Comparison of ENCODE assay signal across 9 cellular contexts in genomic region chr12:89469361-89469760, GRCh38. TPM values are rescaled to one million over a fixed set of nuclear protein-coding genes. Genes with fewer than 3 reads are reported as not detected.
A peak's percentile ranks its signal among the peaks of the same experiment; 100 is the strongest.
DNase-seq lines count a peak whose midpoint lies in the region; ATAC-seq, FAIRE-seq and TF ChIP-seq lines count a peak whose summit lies in the region.
"Had no signal": no experiment of that assay in that cellular context is flagged by ENCODE, and none has a peak within 500 bp of the region (broad histone marks: within the 10 kb centered on the region; RNA-seq: fewer than 3 reads in every experiment).

No MANE protein-coding gene starts in this region.

- H3K36me3 ChIP-seq in naive thymus-derived CD4-positive, alpha-beta T cell (ENCODE audit: control insufficient read depth in 2 of 3, insufficient read depth in 3 of 3, low read length in 3 of 3) = no peaks in the 10 kb centered on the region

- CTCF ChIA-PET in activated B cell treated with CpG ODN at 0.5 μM for 24 hours (lab: Charles Lee) = interaction anchor here (6.3 kb wide), 1 partner anchor 451 kb away, joined by 40 read pairs; no protein-coding TSS in a partner anchor
- CTCF ChIA-PET in naive thymus-derived CD4-positive, alpha-beta T cell (lab: Charles Lee) = interaction anchor here (0.7 to 2.0 kb wide), 5 partner anchors 18 to 450 kb away, joined by 4 to 11 read pairs (median 6); partner anchors contain the start of gene GALNT4

- no peaks in the 10 kb centered on the region for H3K27me3 Mint-ChIP-seq in activated B cell treated with CpG ODN at 0.5 μM for 24 hours
- no peaks in the 10 kb centered on the region for H3K27me3 Mint-ChIP-seq in naive thymus-derived CD4-positive, alpha-beta T cell

- no peak overlapping the region for H3K4me3 ChIP-seq in naive thymus-derived CD4-positive, alpha-beta T cell (ENCODE audit: low read length)
- H3K4me3 ChIP-seq: SK-N-MC had no signal

- FAIRE-seq in GM19239 (lab: Jason Lieb, UNC) = peak; percentile 80

- H3K27ac Mint-ChIP-seq in activated B cell treated with CpG ODN at 0.5 μM for 24 hours = peak overlapping the region; percentile 38
- peak overlapping the region; percentile 60 to 94 (median 87) for H3K27ac Mint-ChIP-seq in naive thymus-derived CD4-positive, alpha-beta T cell

- DNase-seq in GM19239 (ENCODE audit: insufficient read length, low spot score) = peak; percentile 21
- DNase-seq in activated B cell treated with CpG ODN at 0.5 μM for 24 hours = no peak
- DNase-seq in naive thymus-derived CD4-positive, alpha-beta T cell = no peak
- DNase-seq in cardiac septum (ENCODE audit: low spot score) = no peak
- no peak for DNase-seq in GDM1 (lab: John Stamatoyannopoulos, UW)
- DNase-seq in NCI-H345 treated with DMSO at 0.1 percent for 48 hours (lab: John Stamatoyannopoulos, UW; ENCODE audit: unreplicated experiment) = no peak
- DNase-seq in kidney tubule cell (ENCODE audit: low spot score) = no peak

- POLR2A ChIA-PET in activated B cell treated with CpG ODN at 0.5 μM for 24 hours (lab: Charles Lee) = no interaction called here
- POLR2A ChIA-PET in naive thymus-derived CD4-positive, alpha-beta T cell (lab: Charles Lee) = interaction anchor here (0.7 kb wide), 1 partner anchor 55 kb away, joined by 4 read pairs; the partner anchor contains the start of gene GALNT4

- no peaks in the 10 kb centered on the region for H3K27me3 ChIP-seq in naive thymus-derived CD4-positive, alpha-beta T cell (ENCODE audit: control insufficient read depth in 2 of 2, insufficient read depth in 2 of 2, low read length in 2 of 2)

- intact Hi-C loops in activated B cell treated with CpG ODN at 0.5 μM for 24 hours (cut with micrococcal nuclease) (loop anchor here (2.0 to 5.0 kb wide), 2 partner anchors 303 to 1383 kb away; no protein-coding TSS in a partner anchor), cardiac septum (cut with DNase I) (no loop called here)
- intact Hi-C loops in naive thymus-derived CD4-positive, alpha-beta T cell (cut with micrococcal nuclease) = loop anchor here (2.0 to 5.0 kb wide), 8 partner anchors 25 to 1473 kb away; partner anchors contain the start of genes ATP2B1 (in 1 of the 2) and DUSP6 (in 1 of the 2)

- H3K4me1 Mint-ChIP-seq in activated B cell treated with CpG ODN at 0.5 μM for 24 hours = peaks cover 45% of the 10 kb centered on the region
- H3K4me1 Mint-ChIP-seq in naive thymus-derived CD4-positive, alpha-beta T cell = peaks cover 29 to 63% (median 44%) of the 10 kb centered on the region in 7 donors

- no peaks in the 10 kb centered on the region for H3K9me3 ChIP-seq in naive thymus-derived CD4-positive, alpha-beta T cell (ENCODE audit: control insufficient read depth in 2 of 3, low read length in 3 of 3)

- no peak for TF ChIP-seq CTCF in activated B cell treated with CpG ODN at 0.5 μM for 24 hours (IDR thresholded peaks at IDR 0.05)

- H3K9me3 Mint-ChIP-seq in activated B cell treated with CpG ODN at 0.5 μM for 24 hours = no peaks in the 10 kb centered on the region
- no peaks in the 10 kb centered on the region for H3K9me3 Mint-ChIP-seq in naive thymus-derived CD4-positive, alpha-beta T cell

- ATAC-seq in HG02884 (IDR thresholded peaks at IDR 0.05; ENCODE audit: unreplicated experiment) = peak; percentile 67
- ATAC-seq in activated B cell treated with CpG ODN at 0.5 μM for 24 hours (ENCODE audit: low read depth) = no peak
- ATAC-seq in naive thymus-derived CD4-positive, alpha-beta T cell = peak; percentile 55

- no peak overlapping the region for H3K4me3 Mint-ChIP-seq in activated B cell treated with CpG ODN at 0.5 μM for 24 hours
- peak overlapping the region in 7 of 10 donors; percentile 27 to 80 (median 70) for H3K4me3 Mint-ChIP-seq in naive thymus-derived CD4-positive, alpha-beta T cell

- H3K27ac ChIP-seq in naive thymus-derived CD4-positive, alpha-beta T cell (ENCODE audit: low read depth, low read length) = peak overlapping the region; percentile 50
- H3K27ac ChIP-seq: SK-N-MC had no signal

- H3K36me3 Mint-ChIP-seq in activated B cell treated with CpG ODN at 0.5 μM for 24 hours (ENCODE audit: low read depth) = peaks cover 14% of the 10 kb centered on the region
- peaks cover 0 to 24% (median 0%) of the 10 kb centered on the region in 5 donors for H3K36me3 Mint-ChIP-seq in naive thymus-derived CD4-positive, alpha-beta T cell

- H3K4me1 ChIP-seq in naive thymus-derived CD4-positive, alpha-beta T cell (ENCODE audit: control insufficient read depth in 2 of 2, insufficient read depth in 2 of 2, low read length in 2 of 2) = peaks cover 23 to 31% of the 10 kb centered on the region in 2 donors

RNA-seq across cellular contexts. Expression of gene GALNT4, which starts 55.2 kb away (rescaled TPM):
- total RNA-seq in activated B cell treated with CpG ODN at 0.5 μM for 24 hours (6.2 and 6.3 TPM in 2 replicates), cardiac septum (2.0 TPM)
- 10 to 100 TPM in 2 of 5 experiments, 1 to 10 TPM in 3; 6.0 to 14.5 (median 9.9) TPM for total RNA-seq in naive thymus-derived CD4-positive, alpha-beta T cell
- polyA plus RNA-seq in naive thymus-derived CD4-positive, alpha-beta T cell = 1 to 10 TPM; 2.5 TPM

RNA-seq across cellular contexts. Expression of gene POC1B, which starts 56.5 kb away (rescaled TPM):
- total RNA-seq in activated B cell treated with CpG ODN at 0.5 μM for 24 hours (21.7 and 27.3 TPM in 2 replicates), cardiac septum (7.9 TPM)
- 10 to 100 TPM; 19.5 to 38.7 (median 23.4) TPM for total RNA-seq in naive thymus-derived CD4-positive, alpha-beta T cell
- polyA plus RNA-seq in naive thymus-derived CD4-positive, alpha-beta T cell = 10 to 100 TPM; 19.4 to 28.0 TPM
